Comparison of ENCODE assay signal across 2 cellular contexts in the genomic region with DNA sequence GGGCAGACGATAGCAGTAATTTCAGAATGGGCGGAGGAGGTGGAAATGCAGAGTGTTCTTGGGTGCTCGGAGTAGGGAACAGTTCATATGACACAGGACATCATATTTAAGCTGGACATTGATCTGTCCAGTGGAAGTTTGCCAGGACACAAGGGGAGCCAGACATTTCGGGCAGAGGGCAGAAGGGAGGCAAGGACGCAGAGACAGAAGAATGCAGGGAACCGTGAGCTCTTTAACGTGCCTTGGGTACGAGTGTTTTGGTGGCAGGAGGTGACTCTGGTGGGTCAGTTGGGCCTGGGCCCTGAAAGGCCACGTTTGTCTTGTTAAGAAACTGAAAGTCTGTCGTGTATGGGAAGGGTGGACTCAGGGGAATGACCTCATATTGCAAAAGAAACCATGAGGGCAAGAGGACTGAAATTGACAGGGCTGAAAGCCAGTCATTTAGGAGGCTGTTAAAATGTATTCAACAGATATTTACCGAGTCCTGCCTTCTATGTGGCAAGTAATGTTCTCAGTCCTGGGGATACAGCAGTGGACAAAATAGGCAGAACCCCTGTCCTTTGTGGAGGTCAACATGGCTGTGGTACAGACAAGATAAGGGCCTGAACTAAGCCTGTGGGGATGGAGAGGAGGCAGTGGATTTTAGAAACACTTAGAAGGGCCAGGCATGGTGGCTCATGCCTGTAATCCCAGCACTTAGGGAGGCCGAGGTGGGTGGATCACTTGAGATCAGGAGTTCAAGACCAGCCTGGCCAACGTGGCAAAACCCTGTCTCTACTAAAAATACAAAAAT.
TF ChIP-seq lines count a peak whose summit lies in the region.

No MANE protein-coding gene starts in this region.

TF ChIP-seq in SK-N-SH, 30 proteins besides CTCF, POLR2A, EP300 and RAD21 (continued from another document):
- TF ChIP-seq, protein P1, sequence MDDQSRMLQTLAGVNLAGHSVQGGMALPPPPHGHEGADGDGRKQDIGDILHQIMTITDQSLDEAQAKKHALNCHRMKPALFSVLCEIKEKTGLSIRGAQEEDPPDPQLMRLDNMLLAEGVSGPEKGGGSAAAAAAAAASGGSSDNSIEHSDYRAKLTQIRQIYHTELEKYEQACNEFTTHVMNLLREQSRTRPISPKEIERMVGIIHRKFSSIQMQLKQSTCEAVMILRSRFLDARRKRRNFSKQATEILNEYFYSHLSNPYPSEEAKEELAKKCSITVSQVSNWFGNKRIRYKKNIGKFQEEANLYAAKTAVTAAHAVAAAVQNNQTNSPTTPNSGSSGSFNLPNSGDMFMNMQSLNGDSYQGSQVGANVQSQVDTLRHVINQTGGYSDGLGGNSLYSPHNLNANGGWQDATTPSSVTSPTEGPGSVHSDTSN (IDR thresholded peaks at IDR 0.05), result no peak
- TF ChIP-seq TEAD4 (IDR thresholded peaks at IDR 0.05; ENCODE audit: borderline replicate concordance, insufficient read depth) (no peak), FOXJ3 (CRISPR knock-in tag; IDR thresholded peaks at IDR 0.05) (no peak), EZH2phosphoT487 (IDR thresholded peaks at IDR 0.05; ENCODE audit: borderline replicate concordance, low read depth) (no peak), POLR2AphosphoS5 (IDR thresholded peaks at IDR 0.05; ENCODE audit: low read depth, low read length) (no peak), ELF1 (IDR thresholded peaks at IDR 0.05) (no peak), JUND (IDR thresholded peaks at IDR 0.05) (no peak)
- TF ChIP-seq, protein P2, sequence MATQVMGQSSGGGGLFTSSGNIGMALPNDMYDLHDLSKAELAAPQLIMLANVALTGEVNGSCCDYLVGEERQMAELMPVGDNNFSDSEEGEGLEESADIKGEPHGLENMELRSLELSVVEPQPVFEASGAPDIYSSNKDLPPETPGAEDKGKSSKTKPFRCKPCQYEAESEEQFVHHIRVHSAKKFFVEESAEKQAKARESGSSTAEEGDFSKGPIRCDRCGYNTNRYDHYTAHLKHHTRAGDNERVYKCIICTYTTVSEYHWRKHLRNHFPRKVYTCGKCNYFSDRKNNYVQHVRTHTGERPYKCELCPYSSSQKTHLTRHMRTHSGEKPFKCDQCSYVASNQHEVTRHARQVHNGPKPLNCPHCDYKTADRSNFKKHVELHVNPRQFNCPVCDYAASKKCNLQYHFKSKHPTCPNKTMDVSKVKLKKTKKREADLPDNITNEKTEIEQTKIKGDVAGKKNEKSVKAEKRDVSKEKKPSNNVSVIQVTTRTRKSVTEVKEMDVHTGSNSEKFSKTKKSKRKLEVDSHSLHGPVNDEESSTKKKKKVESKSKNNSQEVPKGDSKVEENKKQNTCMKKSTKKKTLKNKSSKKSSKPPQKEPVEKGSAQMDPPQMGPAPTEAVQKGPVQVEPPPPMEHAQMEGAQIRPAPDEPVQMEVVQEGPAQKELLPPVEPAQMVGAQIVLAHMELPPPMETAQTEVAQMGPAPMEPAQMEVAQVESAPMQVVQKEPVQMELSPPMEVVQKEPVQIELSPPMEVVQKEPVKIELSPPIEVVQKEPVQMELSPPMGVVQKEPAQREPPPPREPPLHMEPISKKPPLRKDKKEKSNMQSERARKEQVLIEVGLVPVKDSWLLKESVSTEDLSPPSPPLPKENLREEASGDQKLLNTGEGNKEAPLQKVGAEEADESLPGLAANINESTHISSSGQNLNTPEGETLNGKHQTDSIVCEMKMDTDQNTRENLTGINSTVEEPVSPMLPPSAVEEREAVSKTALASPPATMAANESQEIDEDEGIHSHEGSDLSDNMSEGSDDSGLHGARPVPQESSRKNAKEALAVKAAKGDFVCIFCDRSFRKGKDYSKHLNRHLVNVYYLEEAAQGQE (IDR thresholded peaks at IDR 0.05; ENCODE audit: low read depth, low read length), result no peak
TF ChIP-seq in SK-N-SH: peak in this region for 0.

TF ChIP-seq in SK-N-SH treated with all-trans-retinoic acid at 6 μM for 48 hours, 23 proteins besides CTCF, POLR2A, EP300 and RAD21 (continued from another document):
- TF ChIP-seq ZFP3 (CRISPR knock-in tag; IDR thresholded peaks at IDR 0.05) (no peak), ESRRG (CRISPR knock-in tag; IDR thresholded peaks at IDR 0.05) (no peak), TOX (CRISPR knock-in tag; IDR thresholded peaks at IDR 0.05; ENCODE audit: borderline replicate concordance) (no peak), ZNF8 (CRISPR knock-in tag; IDR thresholded peaks at IDR 0.05) (no peak), ZNF565 (CRISPR knock-in tag; conservative IDR thresholded peaks at IDR 0.05; ENCODE audit: low read depth) (no peak), ZFP30 (CRISPR knock-in tag; IDR thresholded peaks at IDR 0.05) (no peak), ARNTL (CRISPR knock-in tag; IDR thresholded peaks at IDR 0.05; ENCODE audit: borderline replicate concordance, low read depth) (no peak), SNAI2 (CRISPR knock-in tag; IDR thresholded peaks at IDR 0.05) (no peak), TCF4 (CRISPR knock-in tag; IDR thresholded peaks at IDR 0.05; ENCODE audit: borderline replicate concordance) (no peak), PATZ1 (CRISPR knock-in tag; IDR thresholded peaks at IDR 0.05; ENCODE audit: borderline replicate concordance) (no peak), PPARA (CRISPR knock-in tag; IDR thresholded peaks at IDR 0.05; ENCODE audit: borderline replicate concordance) (no peak), ZNF70 (CRISPR knock-in tag; IDR thresholded peaks at IDR 0.05) (no peak), CSDC2 (CRISPR knock-in tag; IDR thresholded peaks at IDR 0.05) (no peak)
